ENCODE assay signal across 8 cellular contexts in the genomic region with DNA sequence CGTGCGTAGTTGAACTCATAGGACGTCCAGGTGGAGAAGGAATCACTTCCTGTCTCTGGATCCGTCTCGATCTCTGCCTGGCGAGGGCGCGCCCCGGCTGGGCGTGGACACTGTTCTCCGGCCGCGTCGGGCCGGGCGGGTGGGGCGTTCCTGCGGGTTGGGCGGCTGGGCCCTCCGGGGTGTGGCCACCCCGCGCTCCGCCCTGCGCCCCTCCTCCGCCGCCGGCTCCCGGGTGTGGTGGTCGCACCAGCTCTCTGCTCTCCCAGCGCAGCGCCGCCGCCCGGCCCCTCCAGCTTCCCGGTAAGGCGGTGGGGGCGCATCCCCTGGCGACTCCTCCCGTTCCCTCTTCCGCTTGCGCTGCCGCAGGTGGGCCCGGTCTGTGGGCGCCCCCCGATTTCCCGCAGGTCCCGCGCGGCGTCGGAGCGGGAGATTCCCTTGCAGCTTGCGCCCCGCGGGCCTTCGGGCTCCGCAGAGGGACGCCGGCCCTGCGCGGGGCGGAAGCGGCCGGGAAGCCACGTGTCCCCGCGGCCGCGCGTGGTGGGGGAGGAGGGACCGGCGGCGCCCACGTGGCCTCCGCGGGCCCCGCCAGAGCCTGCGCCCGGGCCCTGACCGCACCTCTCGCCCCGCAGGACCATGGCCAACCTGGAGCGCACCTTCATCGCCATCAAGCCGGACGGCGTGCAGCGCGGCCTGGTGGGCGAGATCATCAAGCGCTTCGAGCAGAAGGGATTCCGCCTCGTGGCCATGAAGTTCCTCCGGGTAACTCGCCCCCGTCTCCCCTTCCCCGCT. TPM values are rescaled to one million over a fixed set of nuclear protein-coding genes. Genes with fewer than 3 reads are reported as not detected.
DNase-seq lines count a peak whose midpoint lies in the region; ATAC-seq and TF ChIP-seq lines count a peak whose summit lies in the region.

Gene NME2 (plus strand): TSS at position 214 of the 789 bp plus-strand sequence. CDS start 420 bp downstream, at position 634.

- H3K4me1 ChIP-seq in DND-41 (ENCODE audit: insufficient read depth, low read length) (peaks cover 30% of the 10 kb centered on the region), neuron (ENCODE audit: insufficient read depth, low read length) (peaks cover 8% of the 10 kb centered on the region)

- ATAC-seq in DND-41 (ENCODE audit: insufficient read depth, low read depth) (peak; percentile 83), GM21529 (IDR thresholded peaks at IDR 0.05; ENCODE audit: unreplicated experiment) (peak; percentile 83)

- no peaks in the 10 kb centered on the region for H3K9me3 ChIP-seq in DND-41 (ENCODE audit: insufficient read depth, low read length, severe bottlenecking)
- no peaks in the 10 kb centered on the region for H3K9me3 ChIP-seq in neuron (ENCODE audit: low read length)

- H3K4me1 Mint-ChIP-seq in IgD-negative memory B cell, result peaks cover 11 to 17% (median 14%) of the 10 kb centered on the region in 3 donors

- H3K9me3 Mint-ChIP-seq in IgD-negative memory B cell, result no peaks in the 10 kb centered on the region

- H3K4me3 ChIP-seq in DND-41 (ENCODE audit: low read depth in 1 of 2, low read length in 2 of 2) (peak within 1 kb of the TSS; percentile 82 to 96), neuron (ENCODE audit: low read length) (peak within 1 kb of the TSS; percentile 57)

- H3K9ac ChIP-seq in DND-41 (ENCODE audit: low read depth, low read length), result peak within 1 kb of the TSS; percentile 96

- peak within 1 kb of the TSS; percentile 78 to 99 (median 97) for H3K27ac Mint-ChIP-seq in IgD-negative memory B cell

- H3K36me3 ChIP-seq in DND-41 (ENCODE audit: insufficient read depth, low read length), result peaks cover 55% of the 10 kb centered on the region
- peaks cover 46% of the 10 kb centered on the region for H3K36me3 ChIP-seq in neuron (ENCODE audit: insufficient read depth, low read length)

- H3K36me3 Mint-ChIP-seq in IgD-negative memory B cell, result peaks cover 5% of the 10 kb centered on the region

- peak within 1 kb of the TSS; percentile 89 for H3K4me2 ChIP-seq in DND-41 (ENCODE audit: insufficient read depth, low read length)

- H2AFZ ChIP-seq in DND-41 (ENCODE audit: low read depth, low read length), result peak within 1 kb of the TSS; percentile 97
- H2AFZ ChIP-seq in neuron (ENCODE audit: low read depth, low read length), result peak within 1 kb of the TSS; percentile 78

- peaks cover 24% of the 10 kb centered on the region; the same call in 1 of the 2 replicates for H4K20me1 ChIP-seq in DND-41 (ENCODE audit: insufficient read depth, low read length)

- peak within 1 kb of the TSS; percentile 87 for H3K27ac ChIP-seq in DND-41 (ENCODE audit: low read length)

- H3K79me2 ChIP-seq in DND-41 (ENCODE audit: insufficient read depth, low read length), result peaks cover 33% of the 10 kb centered on the region

- H3K4me3 Mint-ChIP-seq in IgD-negative memory B cell, result peak within 1 kb of the TSS; percentile 85 to 95 (median 94)

- peak; percentile 31 for TF ChIP-seq CTCF in DND-41 (IDR thresholded peaks at IDR 0.05; ENCODE audit: borderline replicate concordance, extremely low read depth, low read length, poor library complexity, severe bottlenecking)
- no peak for TF ChIP-seq CTCF in subcutaneous adipose tissue (IDR thresholded peaks at IDR 0.05; ENCODE audit: low read depth)

- H3K27me3 ChIP-seq in DND-41 (ENCODE audit: insufficient read depth, low read length, poor library complexity) (no peaks in the 10 kb centered on the region), neuron (ENCODE audit: insufficient read depth, low read length) (no peaks in the 10 kb centered on the region)

- peak; percentile 84 for DNase-seq in DND-41
- DNase-seq in SHP77 (lab: John Stamatoyannopoulos, UW), result peak; percentile 90 to 91
- peak; percentile 57 for DNase-seq in activated gamma-delta T cell treated with anti-CD3 and anti-CD28 coated beads, Interleukin-2, amount 50 U/mL, for 16 hours (ENCODE audit: low read depth)
- peak; percentile 70 for DNase-seq in foreskin melanocyte

- no peaks in the 10 kb centered on the region for H3K27me3 Mint-ChIP-seq in IgD-negative memory B cell

RNA-seq across cellular contexts. Expression of gene NME2, which starts in this region (rescaled TPM):
- 374 TPM for polyA plus RNA-seq in IgD-negative memory B cell
- total RNA-seq in subcutaneous adipose tissue, result 100 to 1,000 TPM; 254 to 500 (median 385) TPM

Comparison
In these comparisons a context has a peak if more than half of its experiments do, and no peak if none do; other contexts are left out.
1. Peak in every context shown above with its lines: DNase-seq, ATAC-seq, H3K4me3 ChIP-seq and H3K27ac ChIP-seq.